8 cellular contexts compared by ENCODE assay signal in genomic region chr6:2634151-2634964, GRCh38.
DNase-seq lines count a peak whose midpoint lies in the region; ATAC-seq, FAIRE-seq and TF ChIP-seq lines count a peak whose summit lies in the region.

No MANE protein-coding gene starts in this region.

- H3K27ac ChIP-seq in AG04450 (ENCODE audit: low read depth, low read length) = no peak overlapping the region
- H3K27ac ChIP-seq in endothelial cell of umbilical vein (ENCODE audit: insufficient read depth, low read depth, low read length) = peak overlapping the region; percentile 44

- no peaks in the 10 kb centered on the region for H3K9me3 Mint-ChIP-seq in mesothelial cell of epicardium

- H3K4me1 ChIP-seq in endothelial cell of umbilical vein (ENCODE audit: control insufficient read depth, extremely low read depth, insufficient read depth, low read length) = peaks cover 15% of the 10 kb centered on the region

- H3K9me3 ChIP-seq in AG04450 (ENCODE audit: control insufficient read depth, insufficient read depth, low read length) = peaks cover 7% of the 10 kb centered on the region; the same call in 1 of the 2 replicates
- no peaks in the 10 kb centered on the region for H3K9me3 ChIP-seq in endothelial cell of umbilical vein (replicated peaks; ENCODE audit: control insufficient read depth, insufficient read depth, low read length)

- dilution Hi-C loops in endothelial cell of umbilical vein (cut with MboI; ENCODE audit: extremely low pct_ligation_motif_present, low sequenced_read_pairs) = loop anchor here (25.0 kb wide), 1 partner anchor 522 kb away; no protein-coding TSS in a partner anchor

- peak; percentile 91 for FAIRE-seq in endothelial cell of umbilical vein (lab: Jason Lieb, UNC)

- peaks cover 18% of the 10 kb centered on the region for H3K4me1 Mint-ChIP-seq in mesothelial cell of epicardium

- TF ChIP-seq POLR2A in endothelial cell of umbilical vein (IDR thresholded peaks at IDR 0.05; ENCODE audit: low read depth, low read length) = no peak

- CTCF ChIA-PET in AG04450 (lab: Charles Lee) = interaction anchor here (0.5 to 5.4 kb wide), 78 partner anchors 9 to 1913 kb away, joined by 3 to 72 read pairs (median 4); partner anchors contain the start of gene MYLK4
- CTCF ChIA-PET in endothelial cell of umbilical vein (lab: Charles Lee) = interaction anchor here (0.6 to 5.5 kb wide), 82 partner anchors 9 to 1062 kb away, joined by 3 to 80 read pairs (median 4); partner anchors contain the start of genes FOXC1, MYLK4 and WRNIP1

- peak overlapping the region; percentile 37 for H3K4me3 ChIP-seq in AG04450 (ENCODE audit: low read depth, low read length)
- peak overlapping the region in 2 of 3 experiments; percentile 13 to 15 for H3K4me3 ChIP-seq in endothelial cell of umbilical vein (replicated peaks in 1 of 3; ENCODE audit: insufficient read depth in 1 of 3, low read depth in 1 of 3, low read length in 3 of 3)

- H3K9ac ChIP-seq in endothelial cell of umbilical vein (replicated peaks; ENCODE audit: extremely low read depth, insufficient read depth, low read length) = peak overlapping the region; percentile 43

- peak overlapping the region; percentile 37 for H3K4me3 Mint-ChIP-seq in mesothelial cell of epicardium

- no peaks in the 10 kb centered on the region for H3K9me1 ChIP-seq in endothelial cell of umbilical vein (replicated peaks; ENCODE audit: control insufficient read depth, extremely low read depth, insufficient read depth, low read length)

- no peaks in the 10 kb centered on the region for H3K79me2 ChIP-seq in endothelial cell of umbilical vein (ENCODE audit: control insufficient read depth, insufficient read depth, low read length)

- peak overlapping the region; percentile 96 for H2AFZ ChIP-seq in endothelial cell of umbilical vein (ENCODE audit: low read depth, low read length)

- POLR2A ChIA-PET in AG04450 (lab: Yijun Ruan, JAX) = no interaction called here
- POLR2A ChIA-PET in endothelial cell of umbilical vein (lab: Charles Lee) = interaction anchor here (0.6 kb wide), 1 partner anchor 183 kb away, joined by 5 read pairs; no protein-coding TSS in a partner anchor

- H3K27me3 Mint-ChIP-seq in mesothelial cell of epicardium (ENCODE audit: low read depth) = peaks cover 14% of the 10 kb centered on the region

- H3K36me3 Mint-ChIP-seq in mesothelial cell of epicardium = no peaks in the 10 kb centered on the region

- H3K36me3 ChIP-seq in endothelial cell of umbilical vein (ENCODE audit: control insufficient read depth in 2 of 2, extremely low read depth in 1 of 2, insufficient read depth in 2 of 2, low read length in 2 of 2) = no peaks in the 10 kb centered on the region

- H3K4me2 ChIP-seq in endothelial cell of umbilical vein (ENCODE audit: insufficient read depth, low read length) = peak overlapping the region; percentile 53

- BruUV-seq in endothelial cell of umbilical vein (replicated peaks; lab: Mats Ljungman, UMichigan) = no TSS peak

- peak; percentile 84 for ATAC-seq in GM18909 (IDR thresholded peaks at IDR 0.05; ENCODE audit: poor library complexity, unreplicated experiment)

- peak overlapping the region; percentile 47 for H3K27ac Mint-ChIP-seq in mesothelial cell of epicardium

- DNase-seq in AG04450 (ENCODE audit: low read depth, low spot score) (peak; percentile 59), HS-27A (ENCODE audit: low read depth) (peak; percentile 51), NOMO-1 treated with DMSO at 0.1 percent for 48 hours (lab: John Stamatoyannopoulos, UW; ENCODE audit: unreplicated experiment) (peak; percentile 92), endothelial cell of umbilical vein (ENCODE audit: low read depth, low spot score) (peak; percentile 93), mesothelial cell of epicardium (ENCODE audit: low spot score in 2 of 2, unreplicated experiment in 2 of 2) (peak; percentile 87 to 97)
- DNase-seq in activated CD8-positive, alpha-beta memory T cell treated with anti-CD3 and anti-CD28 coated beads, Interleukin-2, amount 50 U/mL, for 24 hours (ENCODE audit: extremely low read depth) = peak; percentile 56
- DNase-seq in stimulated activated CD8-positive, alpha-beta memory T cell treated with anti-CD3 and anti-CD28 coated beads, Interleukin-15, amount 100 ng/mL, for 1 hour (ENCODE audit: low read depth) = peak; percentile 67

- no peaks in the 10 kb centered on the region for H3K27me3 ChIP-seq in AG04450 (ENCODE audit: control insufficient read depth, insufficient read depth, low read length)
- H3K27me3 ChIP-seq in endothelial cell of umbilical vein (ENCODE audit: control insufficient read depth in 2 of 2, insufficient read depth in 2 of 2, low read length in 2 of 2) = no peaks in the 10 kb centered on the region

- intact Hi-C loops in endothelial cell of umbilical vein (cut with micrococcal nuclease) = loop anchor here (1.0 to 10.0 kb wide), 16 partner anchors 112 to 1038 kb away; partner anchors contain the start of gene MYLK4

- peak; percentile 98 for TF ChIP-seq CTCF in AG04450 (IDR thresholded peaks at IDR 0.05; ENCODE audit: low read depth, low read length)
- TF ChIP-seq CTCF in endothelial cell of umbilical vein (IDR thresholded peaks at IDR 0.05; ENCODE audit: extremely low read depth in 1 of 2, insufficient read depth in 1 of 2, low read depth in 1 of 2, low read length in 2 of 2) = peak; percentile 98 to 99
- TF ChIP-seq CTCF in mesothelial cell of epicardium (IDR thresholded peaks at IDR 0.05; ENCODE audit: unreplicated experiment) = peak; percentile 99

- H4K20me1 ChIP-seq in endothelial cell of umbilical vein (replicated peaks; ENCODE audit: control insufficient read depth, extremely low read depth, insufficient read depth, low read length) = no peaks in the 10 kb centered on the region

TF ChIP-seq in endothelial cell of umbilical vein, 7 proteins besides CTCF, POLR2A, EP300 and RAD21:
- no peak for TF ChIP-seq JUN (IDR thresholded peaks at IDR 0.05; ENCODE audit: borderline replicate concordance, insufficient read depth, insufficient read length, low read depth)
- peak; percentile 38 for TF ChIP-seq GATA2 (IDR thresholded peaks at IDR 0.05; ENCODE audit: insufficient read depth, insufficient read length, low read depth, low read length)
- peak; percentile 29 for TF ChIP-seq MYC (IDR thresholded peaks at IDR 0.05; ENCODE audit: low read depth, low read length)
- TF ChIP-seq EZH2 (IDR thresholded peaks at IDR 0.05; ENCODE audit: borderline replicate concordance, low read depth, low read length, severe bottlenecking) = no peak
- TF ChIP-seq POLR2AphosphoS5 (IDR thresholded peaks at IDR 0.05; ENCODE audit: insufficient read depth, low read depth, low read length) = peak; percentile 18
- peak; percentile 19 for TF ChIP-seq FOS (IDR thresholded peaks at IDR 0.05; ENCODE audit: borderline replicate concordance, insufficient read depth, low read length)
- no peak for TF ChIP-seq MAX (IDR thresholded peaks at IDR 0.05; ENCODE audit: insufficient read depth, insufficient read length)
